1 cellular context compared by ENCODE assay signal in genomic region chr1:9942939-9943807, GRCh38.
A peak's percentile ranks its signal among the peaks of the same experiment; 100 is the strongest.
TF ChIP-seq lines count a peak whose summit lies in the region.

TSS of gene LZIC (minus strand) at chr1:9943391. CDS start at chr1:9936619, 6,772 bp downstream.
TSS of gene NMNAT1 (plus strand) at chr1:9943475. CDS start at chr1:9972074, 28,599 bp downstream.

TF ChIP-seq in SK-N-SH, 30 proteins besides CTCF, POLR2A, EP300 and RAD21 (continued from another document):
- TF ChIP-seq REST (IDR thresholded peaks at IDR 0.05; ENCODE audit: low read depth, low read length) (peak; percentile 64; the same call in 1 of the 2 replicates), ZBTB33 (IDR thresholded peaks at IDR 0.05; ENCODE audit: borderline replicate concordance, low read depth) (peak; percentile 93), NRF1 (IDR thresholded peaks at IDR 0.05; ENCODE audit: low read depth, low read length) (no peak), USF1 (IDR thresholded peaks at IDR 0.05; ENCODE audit: borderline replicate concordance, low read depth) (no peak), FOSL2 (IDR thresholded peaks at IDR 0.05; ENCODE audit: borderline replicate concordance, low read depth) (peak; percentile 25; the same call in 1 of the 2 replicates), SIN3A (IDR thresholded peaks at IDR 0.05; ENCODE audit: borderline replicate concordance, low read depth, low read length) (peak; percentile 81), MXI1 (IDR thresholded peaks at IDR 0.05; ENCODE audit: low read depth, low read length) (peak; percentile 88), TCF12 (IDR thresholded peaks at IDR 0.05) (no peak; the same call in 1 of the 2 replicates), IRF3 (IDR thresholded peaks at IDR 0.05; ENCODE audit: low read depth, low read length) (no peak), GATA2 (CRISPR knock-in tag; IDR thresholded peaks at IDR 0.05) (no peak), JUND (IDR thresholded peaks at IDR 0.05) (0 out of 2 replicates have a peak, but pooled peaks have one; percentile 15), NFIC (IDR thresholded peaks at IDR 0.05; ENCODE audit: borderline replicate concordance) (peak; percentile 11), TAF1 (IDR thresholded peaks at IDR 0.05; ENCODE audit: borderline replicate concordance, low read depth, low read length) (peak; percentile 92), RFX5 (IDR thresholded peaks at IDR 0.05; ENCODE audit: low read length) (no peak), SMC3 (IDR thresholded peaks at IDR 0.05; ENCODE audit: low read depth, low read length) (no peak)
TF ChIP-seq in SK-N-SH: peak in this region for 16.
